Comparison of ENCODE assay signal across 3 cellular contexts in the genomic region with DNA sequence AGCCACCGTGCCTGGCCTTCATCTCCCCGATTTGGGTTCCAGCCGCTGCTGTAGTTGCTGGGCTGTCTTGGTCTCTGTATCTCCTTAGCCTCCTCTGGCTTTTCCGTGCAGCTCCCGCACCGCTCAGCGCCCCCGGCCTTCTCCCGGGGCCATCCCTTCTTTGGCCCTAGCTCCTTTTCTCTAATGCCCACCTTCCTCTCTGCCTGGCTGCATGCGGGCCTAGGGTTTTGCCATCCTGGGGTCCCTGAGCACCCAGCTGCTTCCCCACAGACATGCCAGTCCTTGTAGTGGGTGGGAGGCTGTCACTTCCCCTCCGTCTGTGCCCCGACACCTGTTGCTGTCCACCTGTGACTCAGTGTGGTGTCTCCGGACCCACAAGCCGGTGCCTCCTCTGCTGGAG.
TF ChIP-seq lines count a peak whose summit lies in the region.

No MANE protein-coding gene starts in this region.

TF ChIP-seq in HepG2, 621 proteins besides CTCF, POLR2A, EP300 and RAD21:
- TF ChIP-seq CREB3 (CRISPR knock-in tag; IDR thresholded peaks at IDR 0.05) (no peak), SIN3B (IDR thresholded peaks at IDR 0.05; ENCODE audit: low read length) (no peak), CHD4 (IDR thresholded peaks at IDR 0.05; ENCODE audit: borderline replicate concordance, low read length) (no peak)
- TF ChIP-seq, protein P1, sequence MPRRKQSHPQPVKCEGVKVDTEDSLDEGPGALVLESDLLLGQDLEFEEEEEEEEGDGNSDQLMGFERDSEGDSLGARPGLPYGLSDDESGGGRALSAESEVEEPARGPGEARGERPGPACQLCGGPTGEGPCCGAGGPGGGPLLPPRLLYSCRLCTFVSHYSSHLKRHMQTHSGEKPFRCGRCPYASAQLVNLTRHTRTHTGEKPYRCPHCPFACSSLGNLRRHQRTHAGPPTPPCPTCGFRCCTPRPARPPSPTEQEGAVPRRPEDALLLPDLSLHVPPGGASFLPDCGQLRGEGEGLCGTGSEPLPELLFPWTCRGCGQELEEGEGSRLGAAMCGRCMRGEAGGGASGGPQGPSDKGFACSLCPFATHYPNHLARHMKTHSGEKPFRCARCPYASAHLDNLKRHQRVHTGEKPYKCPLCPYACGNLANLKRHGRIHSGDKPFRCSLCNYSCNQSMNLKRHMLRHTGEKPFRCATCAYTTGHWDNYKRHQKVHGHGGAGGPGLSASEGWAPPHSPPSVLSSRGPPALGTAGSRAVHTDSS (CRISPR knock-in tag; conservative IDR thresholded peaks at IDR 0.05): no peak

TF ChIP-seq in H1, 55 proteins besides CTCF, POLR2A, EP300 and RAD21:
- no peak for TF ChIP-seq POLR2AphosphoS5 (IDR thresholded peaks at IDR 0.05; ENCODE audit: low read depth, low read length)
- TF ChIP-seq YY1 (IDR thresholded peaks at IDR 0.05; ENCODE audit: low read depth, low read length): no peak
- no peak for TF ChIP-seq HDAC6 (IDR thresholded peaks at IDR 0.05; ENCODE audit: low read depth, low read length)
- no peak for TF ChIP-seq CHD2 (IDR thresholded peaks at IDR 0.05; ENCODE audit: low read length)
- TF ChIP-seq RBBP5 (IDR thresholded peaks at IDR 0.05; ENCODE audit: borderline replicate concordance, low read depth, low read length): no peak
- TF ChIP-seq MAX (IDR thresholded peaks at IDR 0.05): no peak
- TF ChIP-seq FOSL1 (IDR thresholded peaks at IDR 0.05; ENCODE audit: insufficient read depth, low read depth, low read length): no peak
- no peak for TF ChIP-seq KDM5A (IDR thresholded peaks at IDR 0.05; ENCODE audit: low read length)
- no peak for TF ChIP-seq KDM4A (IDR thresholded peaks at IDR 0.05; ENCODE audit: low read depth, low read length, severe bottlenecking)
- TF ChIP-seq BRCA1 (IDR thresholded peaks at IDR 0.05; ENCODE audit: low read depth, low read length): no peak
- TF ChIP-seq JUN (IDR thresholded peaks at IDR 0.05; ENCODE audit: low read depth, low read length): no peak
- TF ChIP-seq TEAD4 (IDR thresholded peaks at IDR 0.05; ENCODE audit: low read depth, low read length): no peak
- no peak for TF ChIP-seq EGR1 (IDR thresholded peaks at IDR 0.05; ENCODE audit: borderline replicate concordance, low read depth, low read length)
- TF ChIP-seq ATF2 (IDR thresholded peaks at IDR 0.05; ENCODE audit: low read length): no peak
TF ChIP-seq in H1: peak in this region for 0.

TF ChIP-seq in HEK293T, 16 proteins besides CTCF, POLR2A, EP300 and RAD21:
- no peak for TF ChIP-seq NFRKB (IDR thresholded peaks at IDR 0.05)
- TF ChIP-seq SP1 (IDR thresholded peaks at IDR 0.05): no peak
- TF ChIP-seq FOXK2 (IDR thresholded peaks at IDR 0.05): no peak
- no peak for TF ChIP-seq L3MBTL2 (conservative IDR thresholded peaks at IDR 0.05)
- no peak for TF ChIP-seq TARDBP (IDR thresholded peaks at IDR 0.05)
- no peak for TF ChIP-seq ELF4 (IDR thresholded peaks at IDR 0.05)
- TF ChIP-seq LEF1 (IDR thresholded peaks at IDR 0.05; ENCODE audit: borderline replicate concordance): no peak
- TF ChIP-seq, protein P2, sequence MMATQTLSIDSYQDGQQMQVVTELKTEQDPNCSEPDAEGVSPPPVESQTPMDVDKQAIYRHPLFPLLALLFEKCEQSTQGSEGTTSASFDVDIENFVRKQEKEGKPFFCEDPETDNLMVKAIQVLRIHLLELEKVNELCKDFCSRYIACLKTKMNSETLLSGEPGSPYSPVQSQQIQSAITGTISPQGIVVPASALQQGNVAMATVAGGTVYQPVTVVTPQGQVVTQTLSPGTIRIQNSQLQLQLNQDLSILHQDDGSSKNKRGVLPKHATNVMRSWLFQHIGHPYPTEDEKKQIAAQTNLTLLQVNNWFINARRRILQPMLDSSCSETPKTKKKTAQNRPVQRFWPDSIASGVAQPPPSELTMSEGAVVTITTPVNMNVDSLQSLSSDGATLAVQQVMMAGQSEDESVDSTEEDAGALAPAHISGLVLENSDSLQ (IDR thresholded peaks at IDR 0.05): no peak
